Comparison of ENCODE assay signal across 1 cellular context in genomic region chr5:139668924-139669680, GRCh38.
TF ChIP-seq lines count a peak whose summit lies in the region.

No MANE protein-coding gene starts in this region.

TF ChIP-seq in GM23338, 12 proteins besides CTCF, POLR2A, EP300 and RAD21 (continued from another document):
- no peak for TF ChIP-seq REST (IDR thresholded peaks at IDR 0.05; ENCODE audit: unreplicated experiment)
- TF ChIP-seq POLR2AphosphoS5 (IDR thresholded peaks at IDR 0.05; ENCODE audit: low read depth), result no peak
- TF ChIP-seq STAT1 (IDR thresholded peaks at IDR 0.05; ENCODE audit: unreplicated experiment), result no peak
- no peak for TF ChIP-seq JUNB (IDR thresholded peaks at IDR 0.05; ENCODE audit: unreplicated experiment)
